In genomic region chr9:127535396-127535795, GRCh38 we compare ENCODE assay signal across 1 cellular context.
TF ChIP-seq lines count a peak whose summit lies in the region.

No MANE protein-coding gene starts in this region.

TF ChIP-seq in H1, 55 proteins besides CTCF, POLR2A, EP300 and RAD21 (continued from another document):
- no peak for TF ChIP-seq KDM5A (IDR thresholded peaks at IDR 0.05; ENCODE audit: low read length)
- TF ChIP-seq TEAD4 (IDR thresholded peaks at IDR 0.05; ENCODE audit: low read depth, low read length), result no peak
- TF ChIP-seq ATF2 (IDR thresholded peaks at IDR 0.05; ENCODE audit: low read length), result no peak
- no peak for TF ChIP-seq SUZ12 (IDR thresholded peaks at IDR 0.05; ENCODE audit: low read length)
- TF ChIP-seq PHF8 (conservative IDR thresholded peaks at IDR 0.05; ENCODE audit: low read depth, low read length), result no peak
- TF ChIP-seq RXRA (IDR thresholded peaks at IDR 0.05; ENCODE audit: insufficient read depth, low read depth, low read length), result no peak
- TF ChIP-seq SIN3A (conservative IDR thresholded peaks at IDR 0.05 in 1 of 2, IDR thresholded peaks at IDR 0.05 in 1 of 2; ENCODE audit: low read depth in 1 of 2, low read length in 2 of 2), result no peak
- no peak for TF ChIP-seq SIRT6 (IDR thresholded peaks at IDR 0.05; ENCODE audit: low read length)
